Comparison of ENCODE assay signal across 9 cellular contexts in genomic region chr1:18945401-18945849, GRCh38. TPM values are rescaled to one million over a fixed set of nuclear protein-coding genes. Genes with fewer than 3 reads are reported as not detected.
A peak's percentile ranks its signal among the peaks of the same experiment; 100 is the strongest.
DNase-seq lines count a peak whose midpoint lies in the region; ATAC-seq and TF ChIP-seq lines count a peak whose summit lies in the region.
"Had no signal": no experiment of that assay in that cellular context is flagged by ENCODE, and none has a peak within 500 bp of the region (broad histone marks: within the 10 kb centered on the region; RNA-seq: fewer than 3 reads in every experiment).

No MANE protein-coding gene starts in this region.

- H3K36me3 ChIP-seq in prostate gland, result no peaks in the 10 kb centered on the region

- no peaks in the 10 kb centered on the region for H3K9me3 ChIP-seq in prostate gland

- H3K4me3 ChIP-seq in fibroblast of pulmonary artery (replicated peaks; ENCODE audit: low read depth, low read length) (no peak overlapping the region), prostate gland (no peak overlapping the region)

- TF ChIP-seq POLR2A in prostate gland (IDR thresholded peaks at IDR 0.05), result no peak

- no peaks in the 10 kb centered on the region for H3K27me3 ChIP-seq in prostate gland (replicated peaks; ENCODE audit: insufficient read depth)

- in situ Hi-C loops in G401 (cut with HindIII; ENCODE audit: low sequenced_read_pairs), result no loop called here

- ATAC-seq in HG03457 (IDR thresholded peaks at IDR 0.05; ENCODE audit: unreplicated experiment), result no peak
- ATAC-seq in HG02623 (IDR thresholded peaks at IDR 0.05; ENCODE audit: unreplicated experiment), result no peak

- WGBS in prostate gland, result 22% methylated on average over 13 of the region's 14 CpGs

- H3K4me1 ChIP-seq in prostate gland (replicated peaks), result peaks cover 59% of the 10 kb centered on the region

- H3K27ac ChIP-seq in prostate gland, result peak overlapping the region; percentile 44 to 74

- peak; percentile 43 for DNase-seq in G401 (ENCODE audit: low spot score)
- peak; percentile 69 for DNase-seq in RPMI7951 (ENCODE audit: low read depth)
- peak; percentile 61 for DNase-seq in fibroblast of pulmonary artery (ENCODE audit: low read depth)
- peak; percentile 63 for DNase-seq in prostate gland (ENCODE audit: low spot score)
- no peak for DNase-seq in NCI-H2081 (lab: John Stamatoyannopoulos, UW)
- DNase-seq in MV-4-11 (lab: John Stamatoyannopoulos, UW), result no peak
- DNase-seq: NCI-H2107 had no signal

- intact Hi-C loops in prostate gland (cut with DNase I), result no loop called here

- TF ChIP-seq CTCF in fibroblast of pulmonary artery (IDR thresholded peaks at IDR 0.05; ENCODE audit: low read length, missing control alignments) (no peak), prostate gland (IDR thresholded peaks at IDR 0.05) (no peak)

RNA-seq across cellular contexts. Expression of gene IFFO2, which starts 11.1 kb away (rescaled TPM):
- total RNA-seq in G401 (2014; rRNA removed; shearing (Covaris generic)), result 12.7 and 15.7 TPM in 2 replicates
- total RNA-seq in RPMI7951 (2014; rRNA removed; shearing (Covaris generic)), result 9.1 and 9.9 TPM in 2 replicates
- total RNA-seq in prostate gland, result 10 to 100 TPM; 13.6 to 20.4 TPM

RNA-seq across cellular contexts. Expression of gene ALDH4A1, which starts 43.1 kb away (rescaled TPM):
- 40.5 and 51.4 TPM in 2 replicates for total RNA-seq in G401 (2014; rRNA removed; shearing (Covaris generic))
- total RNA-seq in RPMI7951 (2014; rRNA removed; shearing (Covaris generic)), result 13.1 and 13.4 TPM in 2 replicates
- 10 to 100 TPM; 15.7 to 58.4 TPM for total RNA-seq in prostate gland

Comparison
In these comparisons a context has a peak if more than half of its experiments do, and no peak if none do; other contexts are left out.
1. DNase-seq: peak in G401 (single experiment), RPMI7951 (single experiment), fibroblast of pulmonary artery (single experiment) and prostate gland (single experiment); none in NCI-H2081 (0 of 2) and MV-4-11 (single experiment).